In the genomic region with DNA sequence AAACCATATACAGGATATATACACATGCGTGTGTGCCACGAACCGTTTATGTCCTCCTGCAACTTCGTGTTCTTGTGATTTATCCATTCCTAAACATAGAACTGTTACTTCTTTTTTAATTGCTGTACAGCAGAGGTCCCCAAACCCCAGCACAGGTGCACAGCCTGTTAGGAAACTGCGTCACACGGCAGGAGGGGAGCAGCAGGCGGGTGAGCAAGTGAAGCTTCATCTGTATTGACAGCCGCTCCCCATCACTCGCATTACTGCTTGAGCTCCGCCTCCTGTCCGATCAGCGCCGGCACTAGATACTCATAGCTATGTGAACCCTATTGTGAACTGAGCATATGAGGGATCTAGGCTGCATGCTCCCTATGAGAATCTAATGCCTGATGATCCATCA, we compare ENCODE assay signal across 10 cellular contexts. TPM values are rescaled to one million over a fixed set of nuclear protein-coding genes. Genes with fewer than 3 reads are reported as not detected.
A peak's percentile ranks its signal among the peaks of the same experiment; 100 is the strongest.
DNase-seq lines count a peak whose midpoint lies in the region; ATAC-seq lines count a peak whose summit lies in the region.
"Had no signal": no experiment of that assay in that cellular context is flagged by ENCODE, and none has a peak within 500 bp of the region (broad histone marks: within the 10 kb centered on the region; RNA-seq: fewer than 3 reads in every experiment).

No MANE protein-coding gene starts in this region.

- H3K36me3 Mint-ChIP-seq in activated CD4-positive, alpha-beta memory T cell treated with anti-CD3 and anti-CD28 coated beads for 36 hours: no peaks in the 10 kb centered on the region

- H3K4me1 Mint-ChIP-seq in activated CD4-positive, alpha-beta memory T cell treated with anti-CD3 and anti-CD28 coated beads for 36 hours (ENCODE audit: low read depth): peaks cover 11% of the 10 kb centered on the region
- H3K4me1 Mint-ChIP-seq in stimulated activated naive CD8-positive, alpha-beta T cell treated with anti-CD3 and anti-CD28 coated beads, Interleukin-15, amount 100 ng/mL, for 72 hours: peaks cover 12% of the 10 kb centered on the region

- peak; percentile 50 for ATAC-seq in stimulated activated naive CD8-positive, alpha-beta T cell treated with anti-CD3 and anti-CD28 coated beads, Interleukin-15, amount 100 ng/mL, for 72 hours
- ATAC-seq in GM21360 (IDR thresholded peaks at IDR 0.05; ENCODE audit: unreplicated experiment) (no peak), HG03108 (IDR thresholded peaks at IDR 0.05; ENCODE audit: unreplicated experiment) (no peak), HG02870 (IDR thresholded peaks at IDR 0.05; ENCODE audit: unreplicated experiment) (no peak)

- DNase-seq in activated CD4-positive, CD25-positive, alpha-beta regulatory T cell treated with anti-CD3 and anti-CD28 coated beads, Interleukin-2, amount 50 U/mL, for 16 hours (ENCODE audit: low read depth, low spot score): peak; percentile 18
- DNase-seq in activated CD4-positive, CD25-positive, alpha-beta regulatory T cell treated with anti-CD3 and anti-CD28 coated beads, Interleukin-2, amount 50 U/mL, for 72 hours: no peak
- DNase-seq in activated CD4-positive, alpha-beta memory T cell treated with anti-CD3 and anti-CD28 coated beads for 36 hours: peak; percentile 76
- DNase-seq in effector CD8-positive, alpha-beta T cell (lab: John Stamatoyannopoulos, UW): peak; percentile 33
- peak; percentile 30 to 38 for DNase-seq in stimulated activated naive CD8-positive, alpha-beta T cell treated with anti-CD3 and anti-CD28 coated beads, Interleukin-15, amount 100 ng/mL, for 72 hours
- DNase-seq: IMR-90, mammary epithelial cell had no signal

- no peak overlapping the region for H3K4me3 Mint-ChIP-seq in activated CD4-positive, alpha-beta memory T cell treated with anti-CD3 and anti-CD28 coated beads for 36 hours
- peak overlapping the region in 1 of 2 donors; percentile 64 for H3K4me3 Mint-ChIP-seq in stimulated activated naive CD8-positive, alpha-beta T cell treated with anti-CD3 and anti-CD28 coated beads, Interleukin-15, amount 100 ng/mL, for 72 hours

- no peaks in the 10 kb centered on the region for H3K9me3 Mint-ChIP-seq in activated CD4-positive, alpha-beta memory T cell treated with anti-CD3 and anti-CD28 coated beads for 36 hours
- H3K9me3 Mint-ChIP-seq in stimulated activated naive CD8-positive, alpha-beta T cell treated with anti-CD3 and anti-CD28 coated beads, Interleukin-15, amount 100 ng/mL, for 72 hours: peaks cover 0 to 5% of the 10 kb centered on the region in 2 donors

- intact Hi-C loops in activated CD4-positive, alpha-beta memory T cell treated with anti-CD3 and anti-CD28 coated beads for 36 hours (cut with micrococcal nuclease): loop anchor here (1.0 to 10.0 kb wide), 3 partner anchors 67 to 340 kb away; partner anchors contain the start of gene NCBP2

- H3K27ac Mint-ChIP-seq in activated CD4-positive, alpha-beta memory T cell treated with anti-CD3 and anti-CD28 coated beads for 36 hours: no peak overlapping the region
- H3K27ac Mint-ChIP-seq in stimulated activated naive CD8-positive, alpha-beta T cell treated with anti-CD3 and anti-CD28 coated beads, Interleukin-15, amount 100 ng/mL, for 72 hours: no peak overlapping the region

- CTCF ChIA-PET in activated CD4-positive, alpha-beta memory T cell treated with anti-CD3 and anti-CD28 coated beads for 36 hours (lab: Charles Lee): interaction anchor here (0.9 to 11.6 kb wide), 4 partner anchors 13 to 90 kb away, joined by 3 to 294 read pairs (median 4); no protein-coding TSS in a partner anchor

- peaks cover 2% of the 10 kb centered on the region for H3K27me3 Mint-ChIP-seq in activated CD4-positive, alpha-beta memory T cell treated with anti-CD3 and anti-CD28 coated beads for 36 hours
- H3K27me3 Mint-ChIP-seq in stimulated activated naive CD8-positive, alpha-beta T cell treated with anti-CD3 and anti-CD28 coated beads, Interleukin-15, amount 100 ng/mL, for 72 hours: no peaks in the 10 kb centered on the region

- POLR2A ChIA-PET in activated CD4-positive, alpha-beta memory T cell treated with anti-CD3 and anti-CD28 coated beads for 36 hours (lab: Charles Lee): interaction anchor here (0.7 kb wide), 1 partner anchor 27 kb away, joined by 3 read pairs; no protein-coding TSS in a partner anchor

RNA-seq across cellular contexts. Expression of gene NRROS, which starts 34.9 kb away (rescaled TPM):
- 10 to 100 TPM; 24.5 to 25.3 TPM for total RNA-seq in activated CD4-positive, alpha-beta memory T cell treated with anti-CD3 and anti-CD28 coated beads for 36 hours
- total RNA-seq: IMR-90 had no signal

RNA-seq across cellular contexts. Expression of gene FBXO45, which starts 36.1 kb away (rescaled TPM):
- 10 to 100 TPM; 16.3 to 17.2 TPM for total RNA-seq in activated CD4-positive, alpha-beta memory T cell treated with anti-CD3 and anti-CD28 coated beads for 36 hours

RNA-seq across cellular contexts. Expression of gene WDR53, which starts 36.2 kb away (rescaled TPM):
- 10 to 100 TPM; 20.9 to 24.1 TPM for total RNA-seq in activated CD4-positive, alpha-beta memory T cell treated with anti-CD3 and anti-CD28 coated beads for 36 hours
